ENCODE assay signal across 8 cellular contexts in the genomic region with DNA sequence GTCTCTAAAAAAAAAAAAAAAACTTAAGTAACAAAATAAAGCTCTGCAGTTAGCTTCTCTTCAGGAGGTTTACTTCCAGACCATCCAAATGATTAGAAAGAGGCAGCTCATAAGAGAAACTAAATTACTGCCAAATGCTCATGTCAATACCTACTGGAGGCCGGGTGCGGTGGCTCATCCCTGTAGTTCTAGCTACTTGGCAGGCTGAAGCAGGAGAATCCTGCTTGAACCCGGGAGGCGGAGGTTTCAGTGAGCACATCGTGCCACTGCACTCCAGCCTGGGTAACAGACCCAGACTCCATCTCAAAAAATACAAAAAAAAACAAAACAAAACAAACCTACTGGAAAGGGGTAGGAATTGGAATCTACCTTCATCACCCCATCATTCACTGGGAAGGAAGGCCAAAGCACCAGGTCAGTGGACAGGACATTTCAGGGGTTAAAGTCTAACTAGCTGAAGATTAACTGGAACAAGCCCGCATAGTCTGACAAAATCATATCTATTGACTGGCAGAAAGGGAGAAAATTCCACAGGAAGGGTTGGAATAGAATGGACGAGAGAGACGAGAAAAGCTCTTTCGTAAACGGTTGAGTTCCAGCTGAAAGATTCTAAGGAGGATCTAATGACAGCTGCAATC. TPM values are rescaled to one million over a fixed set of nuclear protein-coding genes. Genes with fewer than 3 reads are reported as not detected.
DNase-seq lines count a peak whose midpoint lies in the region; ATAC-seq and TF ChIP-seq lines count a peak whose summit lies in the region.

No MANE protein-coding gene starts in this region.

- H4K20me1 ChIP-seq in BLaER1 treated with 17β-estradiol and CSF1 and Interleukin-3, amounts not matched to agents 10 nM and 100 nM, result no peaks in the 10 kb centered on the region
- H4K20me1 ChIP-seq in MM.1S (ENCODE audit: insufficient read depth, low read length), result no peaks in the 10 kb centered on the region

- peaks cover 41% of the 10 kb centered on the region for H3K36me3 Mint-ChIP-seq in nephron (ENCODE audit: low read depth)

- no peak for DNase-seq in MM.1S
- no peak for DNase-seq in T-helper 9 cell
- DNase-seq in kidney tubule cell (ENCODE audit: low spot score), result no peak
- DNase-seq in activated gamma-delta T cell (lab: John Stamatoyannopoulos, UW), result no peak

- H3K27me3 ChIP-seq in BLaER1 treated with 17β-estradiol and CSF1 and Interleukin-3, amounts not matched to agents 10 nM and 100 nM, result no peaks in the 10 kb centered on the region
- H3K27me3 ChIP-seq in MM.1S (replicated peaks; ENCODE audit: insufficient read depth, low read length) (no peaks in the 10 kb centered on the region), ectodermal cell (ENCODE audit: control insufficient read depth, insufficient read depth, low read length, poor library complexity, severe bottlenecking) (no peaks in the 10 kb centered on the region)

- H3K4me3 ChIP-seq in BLaER1 treated with 17β-estradiol and CSF1 and Interleukin-3, amounts not matched to agents 10 nM and 100 nM, result peak overlapping the region; percentile 69 to 86 (median 78)
- H3K4me3 ChIP-seq in MM.1S (ENCODE audit: low read length), result no peak overlapping the region; the same call in 1 of the 2 replicates
- H3K4me3 ChIP-seq in ectodermal cell (ENCODE audit: insufficient read depth, low read depth, low read length), result peak overlapping the region; percentile 69

- H3K4me1 ChIP-seq in BLaER1 treated with 17β-estradiol and CSF1 and Interleukin-3, amounts not matched to agents 10 nM and 100 nM, result peaks cover 10 to 22% (median 17%) of the 10 kb centered on the region in 10 experiments
- H3K4me1 ChIP-seq in MM.1S (ENCODE audit: low read length) (no peaks in the 10 kb centered on the region), ectodermal cell (ENCODE audit: control insufficient read depth, insufficient read depth, low read length) (peaks cover 9% of the 10 kb centered on the region)

- peak overlapping the region; percentile 89 to 96 (median 92) for H3K27ac Mint-ChIP-seq in nephron

- peak overlapping the region in 2 of 11 experiments; percentile 84 to 96; a peak in 2 of 22 replicates for H3K27ac ChIP-seq in BLaER1 treated with 17β-estradiol and CSF1 and Interleukin-3, amounts not matched to agents 10 nM and 100 nM
- H3K27ac ChIP-seq in MM.1S (ENCODE audit: low read length) (no peak overlapping the region), ectodermal cell (ENCODE audit: insufficient read depth, low read depth, low read length, poor library complexity, severe bottlenecking) (no peak overlapping the region)

- no peaks in the 10 kb centered on the region for H3K27me3 Mint-ChIP-seq in nephron (ENCODE audit: low read depth)

- H3K4me2 ChIP-seq in BLaER1 treated with 17β-estradiol and CSF1 and Interleukin-3, amounts not matched to agents 10 nM and 100 nM, result peak overlapping the region; percentile 75 to 98 (median 91)
- peak overlapping the region; percentile 60; the same call in 1 of the 2 replicates for H3K4me2 ChIP-seq in MM.1S (ENCODE audit: low read depth, low read length)

- H3K9me2 ChIP-seq in MM.1S (replicated peaks; ENCODE audit: insufficient read depth, low read length), result no peaks in the 10 kb centered on the region

- TF ChIP-seq CTCF in MM.1S (IDR thresholded peaks at IDR 0.05; ENCODE audit: low read length) (no peak), nephron (IDR thresholded peaks at IDR 0.05; ENCODE audit: unreplicated experiment in 3 of 3) (no peak)

- no peaks in the 10 kb centered on the region for H3K79me2 ChIP-seq in MM.1S (ENCODE audit: low read length)

- WGBS in ectodermal cell, 2 experiments, result 87 to 89% methylated on average over 9 of the region's 10 CpGs

- ATAC-seq in HG02623 (IDR thresholded peaks at IDR 0.05; ENCODE audit: unreplicated experiment), result no peak

- H3K36me3 ChIP-seq in BLaER1 treated with 17β-estradiol and CSF1 and Interleukin-3, amounts not matched to agents 10 nM and 100 nM, result peaks cover 15 to 27% (median 22%) of the 10 kb centered on the region in 11 experiments
- H3K36me3 ChIP-seq in MM.1S (replicated peaks; ENCODE audit: insufficient read depth, low read length) (no peaks in the 10 kb centered on the region), ectodermal cell (ENCODE audit: control insufficient read depth, insufficient read depth, low read length) (no peaks in the 10 kb centered on the region)

- peaks cover 25 to 47% (median 29%) of the 10 kb centered on the region in 11 experiments for H3K9me3 ChIP-seq in BLaER1 treated with 17β-estradiol and CSF1 and Interleukin-3, amounts not matched to agents 10 nM and 100 nM (replicated peaks in 1 of 11)
- H3K9me3 ChIP-seq in MM.1S (replicated peaks; ENCODE audit: insufficient read depth, low read length) (no peaks in the 10 kb centered on the region), ectodermal cell (ENCODE audit: control insufficient read depth, low read length) (no peaks in the 10 kb centered on the region)

- H3K4me3 Mint-ChIP-seq in nephron, result peak overlapping the region; percentile 91 to 93 (median 92)

- peak overlapping the region; percentile 84 to 98 (median 93) for H3K9ac ChIP-seq in BLaER1 treated with 17β-estradiol and CSF1 and Interleukin-3, amounts not matched to agents 10 nM and 100 nM
- H3K9ac ChIP-seq in MM.1S (ENCODE audit: low read length), result no peak overlapping the region

- H2AFZ ChIP-seq in MM.1S (ENCODE audit: low read length), result no peak overlapping the region

- H3F3A ChIP-seq in MM.1S (ENCODE audit: insufficient read depth, low read length), result no peaks in the 10 kb centered on the region

- H3K4me1 Mint-ChIP-seq in nephron, result peaks cover 11% of the 10 kb centered on the region

- peaks cover 22% of the 10 kb centered on the region for H3K9me3 Mint-ChIP-seq in nephron

RNA-seq across cellular contexts. Expression of a gene that starts 1.3 kb away (rescaled TPM):
- polyA plus RNA-seq in ectodermal cell (2013, experiment 1 of 4), result 12.6 TPM
- polyA plus RNA-seq in ectodermal cell (2013, experiment 2 of 4), result 12.7 TPM
- 9.6 TPM for polyA plus RNA-seq in ectodermal cell (2013, experiment 3 of 4)
- polyA plus RNA-seq in ectodermal cell (2013, experiment 4 of 4), result 10.4 TPM

RNA-seq across cellular contexts. Expression of a gene that starts 40.8 kb away (rescaled TPM):
- polyA plus RNA-seq in ectodermal cell (2013, experiment 1 of 4), result 20.0 TPM
- 20.7 TPM for polyA plus RNA-seq in ectodermal cell (2013, experiment 2 of 4)
- polyA plus RNA-seq in ectodermal cell (2013, experiment 3 of 4), result 19.6 TPM
- 19.1 TPM for polyA plus RNA-seq in ectodermal cell (2013, experiment 4 of 4)
